17 cellular contexts compared by ENCODE assay signal in genomic region chr18:12027480-12027879, GRCh38.
"Had no signal": no experiment of that assay in that cellular context is flagged by ENCODE, and none has a peak within 500 bp of the region (broad histone marks: within the 10 kb centered on the region; RNA-seq: fewer than 3 reads in every experiment).

No MANE protein-coding gene starts in this region.

- H3K27ac ChIP-seq: hepatocyte had no signal

- H3K4me3 Mint-ChIP-seq: activated CD4-positive, alpha-beta T cell treated with anti-CD3 and anti-CD28 coated beads, Interleukin-2, amount 10 ng/mL, durations not matched to agents 24 days and 14 days; activated CD8-positive, alpha-beta T cell treated with anti-CD3 and anti-CD28 coated beads for 36 hours; activated naive CD4-positive, alpha-beta T cell treated with anti-CD3 and anti-CD28 coated beads for 36 hours; activated T-cell treated with anti-CD3 and anti-CD28 coated beads, Interleukin-2, amount 50 U/mL, for 24 hours; nephron; stimulated activated naive CD8-positive, alpha-beta T cell treated with anti-CD3 and anti-CD28 coated beads, Interleukin-15, Interleukin-2, amounts not matched to agents 100 ng/mL and 50 ng/mL, for 24 hours; T-helper 2 cell treated with Interferon-gamma antibody and Interleukin-4, amounts not matched to agents 5 μg/mL and 100 μg/mL, for 36 hours; WTC11 had no signal

- H3K27me3 ChIP-seq: hepatocyte, vagina had no signal

- DNase-seq: activated CD4-positive, alpha-beta T cell treated with anti-CD3 and anti-CD28 coated beads, Interleukin-2, amount 10 ng/mL, durations not matched to agents 24 days and 14 days; activated CD8-positive, alpha-beta T cell treated with anti-CD3 and anti-CD28 coated beads for 36 hours; activated naive CD4-positive, alpha-beta T cell treated with anti-CD3 and anti-CD28 coated beads for 36 hours; activated T-cell treated with anti-CD3 and anti-CD28 coated beads, Interleukin-2, amount 50 U/mL, for 24 hours; cerebellar nuclear complex; effector CD4-positive, alpha-beta T cell; midbrain; nucleus accumbens; retina; trophoblast cell had no signal

- H3K27ac Mint-ChIP-seq: activated CD4-positive, alpha-beta T cell treated with anti-CD3 and anti-CD28 coated beads, Interleukin-2, amount 10 ng/mL, durations not matched to agents 24 days and 14 days; activated CD8-positive, alpha-beta T cell treated with anti-CD3 and anti-CD28 coated beads for 36 hours; activated naive CD4-positive, alpha-beta T cell treated with anti-CD3 and anti-CD28 coated beads for 36 hours; activated T-cell treated with anti-CD3 and anti-CD28 coated beads, Interleukin-2, amount 50 U/mL, for 24 hours; nephron; stimulated activated naive CD8-positive, alpha-beta T cell treated with anti-CD3 and anti-CD28 coated beads, Interleukin-15, Interleukin-2, amounts not matched to agents 100 ng/mL and 50 ng/mL, for 24 hours; T-helper 2 cell treated with Interferon-gamma antibody and Interleukin-4, amounts not matched to agents 5 μg/mL and 100 μg/mL, for 36 hours had no signal

- H2AFZ ChIP-seq: hepatocyte had no signal

- ATAC-seq: activated CD8-positive, alpha-beta T cell treated with anti-CD3 and anti-CD28 coated beads for 36 hours had no signal

- H3K9me3 ChIP-seq: vagina had no signal

- H3K4me2 ChIP-seq: hepatocyte had no signal

- H3K4me3 ChIP-seq: hepatocyte, lung, vagina had no signal

- H3K27me3 Mint-ChIP-seq: activated CD4-positive, alpha-beta T cell treated with anti-CD3 and anti-CD28 coated beads, Interleukin-2, amount 10 ng/mL, durations not matched to agents 24 days and 14 days; activated CD8-positive, alpha-beta T cell treated with anti-CD3 and anti-CD28 coated beads for 36 hours; activated T-cell treated with anti-CD3 and anti-CD28 coated beads, Interleukin-2, amount 50 U/mL, for 24 hours; stimulated activated naive CD8-positive, alpha-beta T cell treated with anti-CD3 and anti-CD28 coated beads, Interleukin-15, Interleukin-2, amounts not matched to agents 100 ng/mL and 50 ng/mL, for 24 hours had no signal
